ENCODE assay signal across 35 cellular contexts in the genomic region with DNA sequence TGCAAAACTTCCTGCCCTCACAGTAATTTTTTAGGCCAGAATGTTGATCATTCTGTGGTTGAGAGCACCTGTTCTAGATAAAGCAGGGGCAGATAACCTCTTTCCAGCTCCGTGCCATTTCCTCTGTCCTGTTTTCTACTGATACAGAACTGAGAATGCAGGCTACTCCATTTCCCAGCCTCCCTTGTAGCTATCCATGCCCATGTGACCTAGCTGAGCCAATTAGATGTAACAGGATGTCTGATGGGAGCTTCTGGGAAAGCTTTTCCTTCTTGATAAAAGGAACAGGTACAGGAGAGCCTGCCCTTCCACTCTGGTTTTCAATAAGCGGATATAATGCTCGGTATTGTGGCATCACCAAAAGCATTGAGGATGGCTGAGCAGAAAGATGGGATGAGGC. TPM values are rescaled to one million over a fixed set of nuclear protein-coding genes. Genes with fewer than 3 reads are reported as not detected.
"Had no signal": no experiment of that assay in that cellular context is flagged by ENCODE, and none has a peak within 500 bp of the region (broad histone marks: within the 10 kb centered on the region; RNA-seq: fewer than 3 reads in every experiment).

No MANE protein-coding gene starts in this region.

- H3K4me3 ChIP-seq: adrenal gland, ascending aorta, cardiac muscle cell, heart left ventricle, prostate gland, sigmoid colon, tibial artery, upper lobe of right lung had no signal

- H3K4me1 Mint-ChIP-seq: endodermal cell, immature natural killer cell, nephron had no signal

- H3K27ac Mint-ChIP-seq: activated naive CD8-positive, alpha-beta T cell treated with anti-CD3 and anti-CD28 coated beads for 36 hours; endodermal cell; immature natural killer cell; nephron; stimulated activated memory B cell treated with anti-CD40 and anti-IgM and Interleukin-4, amounts not matched to agents 10 μg/mL and 1 μg/mL and 100 μg/mL, for 72 hours; stimulated activated naive CD8-positive, alpha-beta T cell treated with anti-CD3 and anti-CD28 coated beads, Interleukin-15, amount 100 ng/mL, for 72 hours had no signal

- H3K36me3 ChIP-seq: adrenal gland, ascending aorta, cardiac muscle cell, heart left ventricle, neutrophil, prostate gland, sigmoid colon, tibial artery, upper lobe of right lung had no signal

- DNase-seq: activated CD4-positive, alpha-beta T cell treated with anti-CD3 and anti-CD28 coated beads for 48 hours; activated CD4-positive, alpha-beta T cell treated with anti-CD3 and anti-CD28 coated beads, Interleukin-2, amount 50 U/mL, for 48 hours; activated CD8-positive, alpha-beta memory T cell treated with anti-CD3 and anti-CD28 coated beads for 24 hours; activated effector memory CD4-positive, alpha-beta T cell treated with Interleukin-2 at 50 U/mL for 16 hours; activated naive CD4-positive, alpha-beta T cell treated with Interleukin-2 at 50 U/mL for 16 hours; activated naive CD8-positive, alpha-beta T cell treated with anti-CD3 and anti-CD28 coated beads for 36 hours; adrenal gland; endodermal cell; heart left ventricle; immature natural killer cell; kidney; left colon; mammary epithelial cell; retina; sigmoid colon; small intestine; stimulated activated CD4-positive, alpha-beta T cell treated with anti-CD3 and anti-CD28 coated beads, Interleukin-4, amount 100 ng/mL, for 4 hours; stimulated activated CD8-positive, alpha-beta memory T cell treated with anti-CD3 and anti-CD28 coated beads, Interleukin-4, amount 100 ng/mL, for 48 hours; stimulated activated naive CD8-positive, alpha-beta T cell treated with anti-CD3 and anti-CD28 coated beads, Interleukin-15, amount 100 ng/mL, for 72 hours; tibial artery; upper lobe of right lung had no signal

- H3K36me3 Mint-ChIP-seq: activated naive CD8-positive, alpha-beta T cell treated with anti-CD3 and anti-CD28 coated beads for 36 hours; brain; immature natural killer cell; stimulated activated memory B cell treated with anti-CD40 and anti-IgM and Interleukin-4, amounts not matched to agents 10 μg/mL and 1 μg/mL and 100 μg/mL, for 72 hours had no signal

- ATAC-seq: activated CD4-positive, CD25-positive, alpha-beta regulatory T cell treated with anti-CD3 and anti-CD28 coated beads, Interleukin-2, amount 50 U/mL, for 24 hours; esophagus mucosa; heart left ventricle; left colon; stimulated activated memory B cell treated with anti-CD40 and anti-IgM and Interleukin-4, amounts not matched to agents 10 μg/mL and 1 μg/mL and 100 μg/mL, for 72 hours; stimulated activated naive CD8-positive, alpha-beta T cell treated with anti-CD3 and anti-CD28 coated beads, Interleukin-15, amount 100 ng/mL, for 72 hours; upper lobe of right lung had no signal

- H3K27ac ChIP-seq: adrenal gland, ascending aorta, cardiac muscle cell, heart left ventricle, neutrophil, prostate gland, sigmoid colon, tibial artery, VCaP had no signal

- H3K27me3 ChIP-seq: adrenal gland, ascending aorta, cardiac muscle cell, heart left ventricle, sigmoid colon, tibial artery, upper lobe of right lung had no signal

- H3K9me3 ChIP-seq: adrenal gland, ascending aorta, heart left ventricle, neutrophil, prostate gland, sigmoid colon, tibial artery, upper lobe of right lung had no signal

- H3K4me3 Mint-ChIP-seq: activated naive CD8-positive, alpha-beta T cell treated with anti-CD3 and anti-CD28 coated beads for 36 hours; brain; endodermal cell; immature natural killer cell; nephron; stimulated activated memory B cell treated with anti-CD40 and anti-IgM and Interleukin-4, amounts not matched to agents 10 μg/mL and 1 μg/mL and 100 μg/mL, for 72 hours; stimulated activated naive CD8-positive, alpha-beta T cell treated with anti-CD3 and anti-CD28 coated beads, Interleukin-15, amount 100 ng/mL, for 72 hours had no signal

- H3K27me3 Mint-ChIP-seq: activated naive CD8-positive, alpha-beta T cell treated with anti-CD3 and anti-CD28 coated beads for 36 hours; stimulated activated memory B cell treated with anti-CD40 and anti-IgM and Interleukin-4, amounts not matched to agents 10 μg/mL and 1 μg/mL and 100 μg/mL, for 72 hours; stimulated activated naive CD8-positive, alpha-beta T cell treated with anti-CD3 and anti-CD28 coated beads, Interleukin-15, amount 100 ng/mL, for 72 hours had no signal

- H3K4me1 ChIP-seq: adrenal gland, ascending aorta, prostate gland, sigmoid colon had no signal

- H3K9me3 Mint-ChIP-seq: activated naive CD8-positive, alpha-beta T cell treated with anti-CD3 and anti-CD28 coated beads for 36 hours; brain; immature natural killer cell; stimulated activated memory B cell treated with anti-CD40 and anti-IgM and Interleukin-4, amounts not matched to agents 10 μg/mL and 1 μg/mL and 100 μg/mL, for 72 hours; stimulated activated naive CD8-positive, alpha-beta T cell treated with anti-CD3 and anti-CD28 coated beads, Interleukin-15, amount 100 ng/mL, for 72 hours had no signal

RNA-seq across cellular contexts. Expression of a gene that starts 54.2 kb away (rescaled TPM):
- total RNA-seq: activated naive CD8-positive, alpha-beta T cell treated with anti-CD3 and anti-CD28 coated beads for 36 hours; adrenal gland; ascending aorta; cardiac muscle cell; chondrocyte; endodermal cell; esophagus mucosa; heart left ventricle; kidney; left colon; liver; mammary epithelial cell; mucosa of gallbladder; osteocyte; sigmoid colon; upper lobe of right lung had no signal
- polyA plus RNA-seq: adrenal gland, cardiac muscle cell, heart left ventricle, immature natural killer cell, liver, mammary epithelial cell, sigmoid colon, small intestine had no signal
